Comparison of ENCODE assay signal across 1 cellular context in the genomic region with DNA sequence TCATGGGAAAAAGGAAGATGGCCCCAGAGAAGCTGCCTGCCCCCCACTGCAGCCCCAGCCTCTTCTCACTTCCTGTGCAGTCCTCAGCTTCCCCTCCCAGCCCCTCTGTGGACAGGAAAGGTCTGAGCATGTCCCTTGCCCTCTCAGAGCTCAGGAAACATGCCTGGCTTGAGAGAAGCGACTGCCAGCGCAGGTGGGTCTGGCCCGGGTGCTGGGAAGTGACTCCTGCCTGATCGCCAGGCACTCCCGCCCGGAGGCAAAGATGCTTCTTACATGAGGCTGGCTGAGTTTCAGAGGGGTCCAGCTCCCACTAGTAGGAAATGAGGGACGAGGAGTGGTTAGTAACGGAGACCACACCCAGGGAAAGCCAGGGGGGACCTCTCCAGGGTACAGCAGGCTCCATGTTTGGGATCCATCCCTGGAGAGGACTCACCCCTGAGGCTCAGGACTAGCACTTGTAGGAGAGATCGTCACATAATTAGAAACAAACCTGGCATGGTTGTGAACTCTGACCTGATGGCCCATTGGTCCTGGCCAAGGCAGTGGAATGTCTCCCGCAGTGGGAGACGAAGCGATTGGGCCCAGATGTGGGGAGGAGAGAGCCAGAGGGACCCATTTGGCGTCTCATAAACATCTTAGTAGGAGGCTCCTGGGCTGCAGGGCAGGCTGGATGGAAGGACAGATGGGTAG.
TF ChIP-seq lines count a peak whose summit lies in the region.

No MANE protein-coding gene starts in this region.

TF ChIP-seq in GM23338, 12 proteins besides CTCF, POLR2A, EP300 and RAD21:
- no peak for TF ChIP-seq ETS1 (IDR thresholded peaks at IDR 0.05)
- TF ChIP-seq CREB1 (CRISPR knock-in tag; IDR thresholded peaks at IDR 0.05; ENCODE audit: low read depth) = no peak
- no peak for TF ChIP-seq EZH2 (IDR thresholded peaks at IDR 0.05; ENCODE audit: low read depth, unreplicated experiment)
- no peak for TF ChIP-seq POLR2AphosphoS5 (IDR thresholded peaks at IDR 0.05; ENCODE audit: low read depth)
- TF ChIP-seq JUNB (IDR thresholded peaks at IDR 0.05; ENCODE audit: unreplicated experiment) = no peak
- TF ChIP-seq, protein P1, sequence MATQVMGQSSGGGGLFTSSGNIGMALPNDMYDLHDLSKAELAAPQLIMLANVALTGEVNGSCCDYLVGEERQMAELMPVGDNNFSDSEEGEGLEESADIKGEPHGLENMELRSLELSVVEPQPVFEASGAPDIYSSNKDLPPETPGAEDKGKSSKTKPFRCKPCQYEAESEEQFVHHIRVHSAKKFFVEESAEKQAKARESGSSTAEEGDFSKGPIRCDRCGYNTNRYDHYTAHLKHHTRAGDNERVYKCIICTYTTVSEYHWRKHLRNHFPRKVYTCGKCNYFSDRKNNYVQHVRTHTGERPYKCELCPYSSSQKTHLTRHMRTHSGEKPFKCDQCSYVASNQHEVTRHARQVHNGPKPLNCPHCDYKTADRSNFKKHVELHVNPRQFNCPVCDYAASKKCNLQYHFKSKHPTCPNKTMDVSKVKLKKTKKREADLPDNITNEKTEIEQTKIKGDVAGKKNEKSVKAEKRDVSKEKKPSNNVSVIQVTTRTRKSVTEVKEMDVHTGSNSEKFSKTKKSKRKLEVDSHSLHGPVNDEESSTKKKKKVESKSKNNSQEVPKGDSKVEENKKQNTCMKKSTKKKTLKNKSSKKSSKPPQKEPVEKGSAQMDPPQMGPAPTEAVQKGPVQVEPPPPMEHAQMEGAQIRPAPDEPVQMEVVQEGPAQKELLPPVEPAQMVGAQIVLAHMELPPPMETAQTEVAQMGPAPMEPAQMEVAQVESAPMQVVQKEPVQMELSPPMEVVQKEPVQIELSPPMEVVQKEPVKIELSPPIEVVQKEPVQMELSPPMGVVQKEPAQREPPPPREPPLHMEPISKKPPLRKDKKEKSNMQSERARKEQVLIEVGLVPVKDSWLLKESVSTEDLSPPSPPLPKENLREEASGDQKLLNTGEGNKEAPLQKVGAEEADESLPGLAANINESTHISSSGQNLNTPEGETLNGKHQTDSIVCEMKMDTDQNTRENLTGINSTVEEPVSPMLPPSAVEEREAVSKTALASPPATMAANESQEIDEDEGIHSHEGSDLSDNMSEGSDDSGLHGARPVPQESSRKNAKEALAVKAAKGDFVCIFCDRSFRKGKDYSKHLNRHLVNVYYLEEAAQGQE (IDR thresholded peaks at IDR 0.05; ENCODE audit: unreplicated experiment) = no peak
- no peak for TF ChIP-seq STAT1 (IDR thresholded peaks at IDR 0.05; ENCODE audit: unreplicated experiment)
- TF ChIP-seq EZH2phosphoT487 (IDR thresholded peaks at IDR 0.05; ENCODE audit: unreplicated experiment) = no peak
- TF ChIP-seq ZNF462 (CRISPR knock-in tag; IDR thresholded peaks at IDR 0.05) = no peak
- TF ChIP-seq NANOG (IDR thresholded peaks at IDR 0.05; ENCODE audit: borderline replicate concordance) = no peak
- no peak for TF ChIP-seq ZNF331 (CRISPR knock-in tag; IDR thresholded peaks at IDR 0.05; ENCODE audit: low read depth)
- TF ChIP-seq ZNF114 (CRISPR knock-in tag; IDR thresholded peaks at IDR 0.05) = no peak
